In the genomic region with DNA sequence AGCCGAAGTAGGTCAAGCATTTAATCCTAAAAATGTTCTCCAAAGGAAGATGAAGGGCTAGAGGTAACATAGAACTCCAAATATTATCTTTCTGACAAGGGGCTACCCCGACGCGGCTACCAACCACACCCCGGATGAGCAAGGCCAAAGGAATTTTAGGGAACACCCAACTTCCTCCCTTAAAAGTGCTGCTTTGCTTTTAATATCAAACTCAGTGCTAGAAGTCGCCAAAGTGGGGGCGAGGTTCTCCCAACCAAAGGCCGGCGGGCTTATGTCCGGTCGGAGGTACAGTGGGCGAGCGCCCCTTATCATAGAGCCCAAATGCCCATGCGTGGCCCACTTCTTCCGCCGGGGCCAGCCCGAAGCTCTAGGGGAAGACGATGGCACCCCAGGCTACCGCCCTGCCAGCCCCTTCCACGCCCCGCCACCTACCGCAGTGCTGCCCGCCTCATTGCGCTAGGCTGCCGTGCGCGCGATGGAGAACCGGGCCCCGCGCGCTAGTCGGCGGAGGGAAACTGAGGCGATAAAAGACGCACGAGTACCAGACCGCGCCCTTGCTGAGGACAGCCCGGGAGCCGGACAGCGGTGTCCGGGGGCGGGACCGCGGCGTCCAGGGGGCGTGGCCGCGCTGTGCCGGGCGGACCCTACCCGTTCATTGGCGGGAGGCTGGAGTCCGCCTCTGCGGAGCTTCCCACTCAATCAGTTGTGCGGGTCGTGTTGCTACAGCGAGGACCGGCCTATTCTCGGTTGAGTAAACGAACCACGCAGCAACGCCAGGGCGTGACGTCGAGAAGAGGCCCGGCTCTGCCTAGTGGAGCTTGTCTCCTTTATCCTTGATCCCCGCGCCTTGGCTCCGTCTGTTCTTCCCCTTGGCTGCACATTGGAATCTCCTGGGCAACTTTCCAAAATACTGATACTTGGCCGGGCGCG, we compare ENCODE assay signal across 7 cellular contexts. TPM values are rescaled to one million over a fixed set of nuclear protein-coding genes. Genes with fewer than 3 reads are reported as not detected.
DNase-seq lines count a peak whose midpoint lies in the region; ATAC-seq, FAIRE-seq and TF ChIP-seq lines count a peak whose summit lies in the region.

A gene with protein sequence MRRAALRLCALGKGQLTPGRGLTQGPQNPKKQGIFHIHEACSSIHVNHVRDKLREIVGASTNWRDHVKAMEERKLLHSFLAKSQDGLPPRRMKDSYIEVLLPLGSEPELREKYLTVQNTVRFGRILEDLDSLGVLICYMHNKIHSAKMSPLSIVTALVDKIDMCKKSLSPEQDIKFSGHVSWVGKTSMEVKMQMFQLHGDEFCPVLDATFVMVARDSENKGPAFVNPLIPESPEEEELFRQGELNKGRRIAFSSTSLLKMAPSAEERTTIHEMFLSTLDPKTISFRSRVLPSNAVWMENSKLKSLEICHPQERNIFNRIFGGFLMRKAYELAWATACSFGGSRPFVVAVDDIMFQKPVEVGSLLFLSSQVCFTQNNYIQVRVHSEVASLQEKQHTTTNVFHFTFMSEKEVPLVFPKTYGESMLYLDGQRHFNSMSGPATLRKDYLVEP (minus strand): TSS at position 584 of the 930 bp plus-strand sequence. CDS start 132 bp downstream, at position 452.

- peaks cover 50% of the 10 kb centered on the region for H3K79me2 ChIP-seq in mammary epithelial cell (ENCODE audit: insufficient read depth, low read length)

- no peak for FAIRE-seq in small intestine (lab: Jason Lieb, UNC)

- TF ChIP-seq CTCF in VCaP (conservative IDR thresholded peaks at IDR 0.05), result no peak
- TF ChIP-seq CTCF in mammary epithelial cell (conservative IDR thresholded peaks at IDR 0.05 in 1 of 2, IDR thresholded peaks at IDR 0.05 in 1 of 2; ENCODE audit: extremely low read depth in 1 of 2, insufficient read depth in 1 of 2, low read depth in 1 of 2, low read length in 2 of 2), result no peak

- H3K4me3 ChIP-seq in mammary epithelial cell (replicated peaks in 1 of 3; ENCODE audit: insufficient read depth in 1 of 3, low read depth in 2 of 3, low read length in 3 of 3) (peak within 1 kb of the TSS; percentile 56 to 88 (median 72)), small intestine (ENCODE audit: low read depth in 1 of 2, low read length in 2 of 2) (peak within 1 kb of the TSS; percentile 40 to 60)

- CTCF ChIA-PET in mammary epithelial cell (lab: Charles Lee; ENCODE audit: low non-redundant PET), result interaction anchor here (0.5 to 0.7 kb wide), 2 partner anchors 158 to 311 kb away, joined by 4 to 8 read pairs; no protein-coding TSS in a partner anchor

- 38% methylated on average over 66 of the region's 74 CpGs for WGBS in mammary epithelial cell (ENCODE audit: low coverage, missing lambda C conversion rate)
- 0 to 39% (median 13%) methylated on average over 58 to 74 of the region's 74 CpGs for WGBS in small intestine, 3 donors

- H3K27me3 ChIP-seq in mammary epithelial cell (ENCODE audit: insufficient read depth, low read length) (no peaks in the 10 kb centered on the region), small intestine (ENCODE audit: control insufficient read depth in 2 of 2, insufficient read depth in 2 of 2, low read length in 2 of 2) (no peaks in the 10 kb centered on the region)

- dilution Hi-C loops in mammary epithelial cell (cut with HindIII; ENCODE audit: low sequenced_read_pairs), result no loop called here

- H3K4me2 ChIP-seq in mammary epithelial cell (ENCODE audit: insufficient read depth, low read depth, low read length), result peak within 1 kb of the TSS; percentile 74

- H3K36me3 ChIP-seq in mammary epithelial cell (ENCODE audit: insufficient read depth, low read length), result no peaks in the 10 kb centered on the region
- no peaks in the 10 kb centered on the region for H3K36me3 ChIP-seq in small intestine (ENCODE audit: control insufficient read depth in 2 of 2, insufficient read depth in 2 of 2, low read length in 2 of 2)

- H3K4me1 ChIP-seq in mammary epithelial cell (ENCODE audit: insufficient read depth, low read length) (no peaks in the 10 kb centered on the region), small intestine (ENCODE audit: control insufficient read depth in 2 of 2, insufficient read depth in 1 of 2, low read depth in 1 of 2, low read length in 1 of 2) (no peaks in the 10 kb centered on the region)

- TSS peak; percentile 87 for BruUV-seq in mammary epithelial cell (replicated peaks; lab: Mats Ljungman, UMichigan)

- peak within 1 kb of the TSS; percentile 22 for H2AFZ ChIP-seq in mammary epithelial cell (ENCODE audit: low read depth, low read length)

- ATAC-seq in GM18505 (IDR thresholded peaks at IDR 0.05; ENCODE audit: unreplicated experiment) (peak; percentile 94), HG02870 (IDR thresholded peaks at IDR 0.05; ENCODE audit: unreplicated experiment) (peak; percentile 93)

- no peaks in the 10 kb centered on the region for H3K9me3 ChIP-seq in mammary epithelial cell (replicated peaks; ENCODE audit: insufficient read depth, low read length)
- H3K9me3 ChIP-seq in small intestine (ENCODE audit: control insufficient read depth, low read depth), result no peaks in the 10 kb centered on the region

- TF ChIP-seq POLR2A in GM18505 (IDR thresholded peaks at IDR 0.05; ENCODE audit: borderline replicate concordance, extremely low read depth, insufficient read depth, insufficient read length), result peak; percentile 58

- H3K27ac ChIP-seq in VCaP (peak within 1 kb of the TSS; percentile 66), mammary epithelial cell (ENCODE audit: insufficient read depth, low read depth, low read length) (peak within 1 kb of the TSS; percentile 94), small intestine (ENCODE audit: low read depth in 1 of 2, low read length in 1 of 2) (peak within 1 kb of the TSS; percentile 43 to 97)

- intact Hi-C loops in mammary epithelial cell (cut with micrococcal nuclease), result loop anchor here (1.0 to 2.0 kb wide), 3 partner anchors 40 to 159 kb away; a partner anchor contains a TSS

- H4K20me1 ChIP-seq in mammary epithelial cell (ENCODE audit: insufficient read depth, low read length), result no peaks in the 10 kb centered on the region

- in situ Hi-C loops in mammary epithelial cell (cut with MboI; ENCODE audit: low sequenced_read_pairs in 2 of 2), result loop anchor here in 1 of 2 donors (25.0 kb wide), 1 partner anchor 319 kb away; a partner anchor contains a TSS

- DNase-seq in NCI-H2029 treated with DMSO at 0.1 percent for 48 hours (lab: John Stamatoyannopoulos, UW) (peak; percentile 46), mammary epithelial cell (peak; percentile 81), iPS-NIHi11 (ENCODE audit: low spot score) (peak; percentile 92), small intestine (peak; percentile 93)

- H3K9ac ChIP-seq in mammary epithelial cell (ENCODE audit: insufficient read depth, low read length), result peak within 1 kb of the TSS; percentile 90

RNA-seq across cellular contexts. Expression of the gene that starts here (rescaled TPM):
- 10 to 100 TPM; 57.8 to 74.1 TPM for total RNA-seq in mammary epithelial cell
- polyA plus RNA-seq in mammary epithelial cell (45.4 TPM), small intestine (10 to 100 TPM; 20.1 to 43.8 (median 41.3) TPM)
- 50.8 TPM for polyA minus RNA-seq in mammary epithelial cell

Comparison
In these comparisons a context has a peak if more than half of its experiments do, and no peak if none do; other contexts are left out.
1. Peak in every context shown above with its lines: DNase-seq, ATAC-seq, H3K4me3 ChIP-seq and H3K27ac ChIP-seq.